In the genomic region with DNA sequence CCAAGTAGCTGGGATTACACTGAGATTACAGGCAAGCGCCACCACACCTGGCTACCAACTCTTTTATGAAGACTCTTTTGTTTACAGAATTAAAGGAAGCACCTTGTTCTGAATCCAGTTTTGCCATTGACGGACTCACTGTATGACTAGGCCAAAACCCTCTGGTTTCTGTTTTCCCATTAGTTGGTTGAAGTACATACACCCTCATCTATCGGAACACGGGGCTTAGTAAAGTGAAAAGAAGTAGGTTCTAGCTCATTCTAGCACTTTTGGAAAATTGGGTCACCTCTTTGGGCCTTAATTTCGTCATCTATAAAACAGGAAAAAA, we compare ENCODE assay signal across 1 cellular context.
TF ChIP-seq lines count a peak whose summit lies in the region.

No MANE protein-coding gene starts in this region.

TF ChIP-seq in GM23338, 12 proteins besides CTCF, POLR2A, EP300 and RAD21 (continued from another document):
- TF ChIP-seq, protein P1, sequence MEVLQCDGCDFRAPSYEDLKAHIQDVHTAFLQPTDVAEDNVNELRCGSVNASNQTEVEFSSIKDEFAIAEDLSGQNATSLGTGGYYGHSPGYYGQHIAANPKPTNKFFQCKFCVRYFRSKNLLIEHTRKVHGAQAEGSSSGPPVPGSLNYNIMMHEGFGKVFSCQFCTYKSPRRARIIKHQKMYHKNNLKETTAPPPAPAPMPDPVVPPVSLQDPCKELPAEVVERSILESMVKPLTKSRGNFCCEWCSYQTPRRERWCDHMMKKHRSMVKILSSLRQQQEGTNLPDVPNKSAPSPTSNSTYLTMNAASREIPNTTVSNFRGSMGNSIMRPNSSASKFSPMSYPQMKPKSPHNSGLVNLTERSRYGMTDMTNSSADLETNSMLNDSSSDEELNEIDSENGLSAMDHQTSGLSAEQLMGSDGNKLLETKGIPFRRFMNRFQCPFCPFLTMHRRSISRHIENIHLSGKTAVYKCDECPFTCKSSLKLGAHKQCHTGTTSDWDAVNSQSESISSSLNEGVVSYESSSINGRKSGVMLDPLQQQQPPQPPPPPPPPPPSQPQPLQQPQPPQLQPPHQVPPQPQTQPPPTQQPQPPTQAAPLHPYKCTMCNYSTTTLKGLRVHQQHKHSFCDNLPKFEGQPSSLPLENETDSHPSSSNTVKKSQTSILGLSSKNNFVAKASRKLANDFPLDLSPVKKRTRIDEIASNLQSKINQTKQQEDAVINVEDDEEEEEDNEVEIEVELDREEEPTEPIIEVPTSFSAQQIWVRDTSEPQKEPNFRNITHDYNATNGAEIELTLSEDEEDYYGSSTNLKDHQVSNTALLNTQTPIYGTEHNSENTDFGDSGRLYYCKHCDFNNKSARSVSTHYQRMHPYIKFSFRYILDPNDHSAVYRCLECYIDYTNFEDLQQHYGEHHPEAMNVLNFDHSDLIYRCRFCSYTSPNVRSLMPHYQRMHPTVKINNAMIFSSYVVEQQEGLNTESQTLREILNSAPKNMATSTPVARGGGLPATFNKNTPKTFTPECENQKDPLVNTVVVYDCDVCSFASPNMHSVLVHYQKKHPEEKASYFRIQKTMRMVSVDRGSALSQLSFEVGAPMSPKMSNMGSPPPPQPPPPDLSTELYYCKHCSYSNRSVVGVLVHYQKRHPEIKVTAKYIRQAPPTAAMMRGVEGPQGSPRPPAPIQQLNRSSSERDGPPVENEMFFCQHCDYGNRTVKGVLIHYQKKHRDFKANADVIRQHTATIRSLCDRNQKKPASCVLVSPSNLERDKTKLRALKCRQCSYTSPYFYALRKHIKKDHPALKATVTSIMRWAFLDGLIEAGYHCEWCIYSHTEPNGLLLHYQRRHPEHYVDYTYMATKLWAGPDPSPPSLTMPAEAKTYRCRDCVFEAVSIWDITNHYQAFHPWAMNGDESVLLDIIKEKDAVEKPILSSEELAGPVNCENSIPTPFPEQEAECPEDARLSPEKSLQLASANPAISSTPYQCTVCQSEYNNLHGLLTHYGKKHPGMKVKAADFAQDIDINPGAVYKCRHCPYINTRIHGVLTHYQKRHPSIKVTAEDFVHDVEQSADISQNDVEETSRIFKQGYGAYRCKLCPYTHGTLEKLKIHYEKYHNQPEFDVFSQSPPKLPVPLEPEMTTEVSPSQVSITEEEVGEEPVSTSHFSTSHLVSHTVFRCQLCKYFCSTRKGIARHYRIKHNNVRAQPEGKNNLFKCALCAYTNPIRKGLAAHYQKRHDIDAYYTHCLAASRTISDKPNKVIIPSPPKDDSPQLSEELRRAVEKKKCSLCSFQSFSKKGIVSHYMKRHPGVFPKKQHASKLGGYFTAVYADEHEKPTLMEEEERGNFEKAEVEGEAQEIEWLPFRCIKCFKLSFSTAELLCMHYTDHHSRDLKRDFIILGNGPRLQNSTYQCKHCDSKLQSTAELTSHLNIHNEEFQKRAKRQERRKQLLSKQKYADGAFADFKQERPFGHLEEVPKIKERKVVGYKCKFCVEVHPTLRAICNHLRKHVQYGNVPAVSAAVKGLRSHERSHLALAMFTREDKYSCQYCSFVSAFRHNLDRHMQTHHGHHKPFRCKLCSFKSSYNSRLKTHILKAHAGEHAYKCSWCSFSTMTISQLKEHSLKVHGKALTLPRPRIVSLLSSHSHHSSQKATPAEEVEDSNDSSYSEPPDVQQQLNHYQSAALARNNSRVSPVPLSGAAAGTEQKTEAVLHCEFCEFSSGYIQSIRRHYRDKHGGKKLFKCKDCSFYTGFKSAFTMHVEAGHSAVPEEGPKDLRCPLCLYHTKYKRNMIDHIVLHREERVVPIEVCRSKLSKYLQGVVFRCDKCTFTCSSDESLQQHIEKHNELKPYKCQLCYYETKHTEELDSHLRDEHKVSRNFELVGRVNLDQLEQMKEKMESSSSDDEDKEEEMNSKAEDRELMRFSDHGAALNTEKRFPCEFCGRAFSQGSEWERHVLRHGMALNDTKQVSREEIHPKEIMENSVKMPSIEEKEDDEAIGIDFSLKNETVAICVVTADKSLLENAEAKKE (CRISPR knock-in tag; IDR thresholded peaks at IDR 0.05): no peak
- TF ChIP-seq EZH2 (IDR thresholded peaks at IDR 0.05; ENCODE audit: low read depth, unreplicated experiment): no peak
- no peak for TF ChIP-seq EZH2phosphoT487 (IDR thresholded peaks at IDR 0.05; ENCODE audit: unreplicated experiment)
